ENCODE assay signal across 8 cellular contexts in the genomic region with DNA sequence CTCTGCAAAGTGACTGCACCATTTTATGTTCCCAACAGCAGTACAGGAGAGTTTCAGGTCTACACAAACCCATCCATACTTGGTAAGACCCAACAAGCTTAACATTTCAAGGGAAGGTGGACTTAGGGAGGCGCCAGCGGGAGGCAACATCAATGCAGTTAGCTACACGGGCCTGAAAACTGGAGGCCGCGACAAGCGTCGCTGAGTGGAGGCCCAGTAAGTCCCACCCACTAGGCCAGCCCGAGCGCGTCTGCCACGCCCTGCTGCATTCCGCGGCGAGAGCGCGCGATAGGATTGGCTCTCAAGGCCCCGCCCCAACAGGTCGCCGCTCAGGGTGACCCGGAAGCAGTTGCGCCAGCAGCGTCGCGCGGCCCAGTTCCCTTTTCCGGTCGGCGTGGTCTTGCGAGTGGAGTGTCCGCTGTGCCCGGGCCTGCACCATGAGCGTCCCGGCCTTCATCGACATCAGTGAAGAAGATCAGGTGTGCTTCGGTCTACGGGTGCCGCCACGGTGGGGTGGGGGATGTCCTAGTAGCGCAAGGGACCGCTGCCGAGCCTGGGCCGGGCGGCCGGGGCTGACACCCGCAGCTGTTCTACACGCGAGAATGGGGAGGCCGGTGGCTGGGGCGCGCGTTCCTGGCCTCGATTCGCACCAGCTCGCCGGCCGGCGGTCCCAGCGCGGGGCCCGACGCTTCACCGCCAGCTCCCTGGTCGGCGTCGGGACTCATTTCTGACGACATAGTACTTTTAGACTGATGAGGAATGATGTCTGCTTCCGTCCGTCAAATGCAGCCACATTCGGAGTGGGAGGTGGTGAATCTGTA. TPM values are rescaled to one million over a fixed set of nuclear protein-coding genes. Genes with fewer than 3 reads are reported as not detected.
A peak's percentile ranks its signal among the peaks of the same experiment; 100 is the strongest.
DNase-seq lines count a peak whose midpoint lies in the region; ATAC-seq and TF ChIP-seq lines count a peak whose summit lies in the region.

A gene (plus strand): TSS at position 381 of the 821 bp plus-strand sequence. CDS start 57 bp downstream, at position 438.

- intact Hi-C loops in activated B cell treated with CpG ODN at 0.5 μM for 24 hours (cut with micrococcal nuclease): loop anchor here (1.0 to 10.0 kb wide), 10 partner anchors 211 to 1651 kb away; a partner anchor contains a TSS

- H3K27ac Mint-ChIP-seq in activated B cell treated with CpG ODN at 0.5 μM for 24 hours: peak within 1 kb of the TSS; percentile 92

- TF ChIP-seq CTCF in activated B cell treated with CpG ODN at 0.5 μM for 24 hours (IDR thresholded peaks at IDR 0.05): no peak

- TF ChIP-seq POLR2A in GM18951 (IDR thresholded peaks at IDR 0.05; ENCODE audit: extremely low read depth, insufficient read depth, insufficient read length): peak; percentile 88

- peaks cover 41% of the 10 kb centered on the region for H3K4me1 Mint-ChIP-seq in activated B cell treated with CpG ODN at 0.5 μM for 24 hours

- CTCF ChIA-PET in activated B cell treated with CpG ODN at 0.5 μM for 24 hours (lab: Charles Lee): interaction anchor here (0.6 kb wide), 1 partner anchor 211 kb away, joined by 3 read pairs; a partner anchor contains a TSS

- H3K27ac ChIP-seq in caudate nucleus (ENCODE audit: low read depth, low read length): peak within 1 kb of the TSS; percentile 74

- H3K9me3 Mint-ChIP-seq in activated B cell treated with CpG ODN at 0.5 μM for 24 hours: no peaks in the 10 kb centered on the region

- H3K4me3 Mint-ChIP-seq in activated B cell treated with CpG ODN at 0.5 μM for 24 hours: peak within 1 kb of the TSS; percentile 95

- H3K36me3 Mint-ChIP-seq in activated B cell treated with CpG ODN at 0.5 μM for 24 hours (ENCODE audit: low read depth): peaks cover 25% of the 10 kb centered on the region

- in situ Hi-C loops in GM18951 (cut with MboI; ENCODE audit: low sequenced_read_pairs, unreplicated experiment): no loop called here

- H3K27me3 Mint-ChIP-seq in activated B cell treated with CpG ODN at 0.5 μM for 24 hours: no peaks in the 10 kb centered on the region

- POLR2A ChIA-PET in activated B cell treated with CpG ODN at 0.5 μM for 24 hours (lab: Charles Lee): interaction anchor here (0.5 to 1.8 kb wide), 8 partner anchors 10 to 1552 kb away, joined by 3 to 10 read pairs (median 3); a partner anchor contains a TSS

- DNase-seq in AG08395 (ENCODE audit: low spot score) (peak; percentile 96), NCI-H345 (lab: John Stamatoyannopoulos, UW) (peak; percentile 95), activated B cell treated with CpG ODN at 0.5 μM for 24 hours (peak; percentile 90), caudate nucleus (lab: John Stamatoyannopoulos, UW) (peak; percentile 35 to 97 (median 93)), inferior parietal cortex (ENCODE audit: extremely low spot score) (peak; percentile 92)
- peak; percentile 92 for DNase-seq in stimulated activated CD4-positive, alpha-beta T cell treated with anti-CD3 and anti-CD28 coated beads, Interleukin-12 subunit alpha, Interleukin-12 subunit beta, amount 100 ng/mL, for 24 hours (ENCODE audit: low read depth in 2 of 2)

- ATAC-seq in HG03196 (IDR thresholded peaks at IDR 0.05; ENCODE audit: unreplicated experiment) (peak; percentile 98), activated B cell treated with CpG ODN at 0.5 μM for 24 hours (ENCODE audit: low read depth) (peak; percentile 100)

RNA-seq across cellular contexts. Expression of the gene that starts here (rescaled TPM):
- total RNA-seq in activated B cell treated with CpG ODN at 0.5 μM for 24 hours: 234 and 248 TPM in 2 replicates

Comparison
In these comparisons a context has a peak if more than half of its experiments do, and no peak if none do; other contexts are left out.
1. Peak in every context shown above with its lines: DNase-seq, ATAC-seq and H3K27ac ChIP-seq.